ENCODE assay signal across 18 cellular contexts in the genomic region with DNA sequence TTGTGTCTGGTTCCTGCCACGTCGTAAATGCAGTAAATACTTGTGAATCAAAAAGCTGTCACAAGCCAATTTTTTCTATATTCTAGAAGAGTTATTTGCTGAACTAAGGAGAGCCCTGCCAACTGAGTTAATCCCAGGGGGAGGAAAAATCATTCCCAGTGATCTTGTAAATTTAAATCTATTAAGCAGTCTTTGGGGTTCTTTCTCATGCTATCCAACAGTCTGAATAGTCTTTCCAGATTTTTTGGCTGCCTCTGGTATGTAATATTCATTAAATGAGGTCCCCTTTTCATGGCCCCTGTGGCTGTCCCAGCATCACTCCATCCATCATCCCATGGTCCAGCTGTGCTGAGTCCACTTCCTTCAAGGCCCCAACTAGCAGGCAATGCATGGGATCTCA. TPM values are rescaled to one million over a fixed set of nuclear protein-coding genes. Genes with fewer than 3 reads are reported as not detected.
"Had no signal": no experiment of that assay in that cellular context is flagged by ENCODE, and none has a peak within 500 bp of the region (broad histone marks: within the 10 kb centered on the region; RNA-seq: fewer than 3 reads in every experiment).

No MANE protein-coding gene starts in this region.

- DNase-seq: activated B cell treated with CpG ODN at 0.5 μM for 24 hours; activated CD4-positive, alpha-beta memory T cell treated with anti-CD3 and anti-CD28 coated beads for 36 hours; activated CD4-positive, alpha-beta T cell treated with anti-CD3 and anti-CD28 coated beads for 4 hours; activated CD8-positive, alpha-beta memory T cell treated with anti-CD3 and anti-CD28 coated beads, Interleukin-2, amount 10 ng/mL, durations not matched to agents 7 days and 5 days; effector memory CD8-positive, alpha-beta T cell; left ventricle myocardium inferior; mammary epithelial cell; naive thymus-derived CD8-positive, alpha-beta T cell; stimulated activated CD8-positive, alpha-beta memory T cell treated with anti-CD3 and anti-CD28 coated beads, Interleukin-4, amount 100 ng/mL, for 48 hours; stimulated activated naive CD4-positive, alpha-beta T cell; T-cell; tibial artery had no signal

- H3K36me3 Mint-ChIP-seq: activated CD4-positive, alpha-beta memory T cell treated with anti-CD3 and anti-CD28 coated beads for 36 hours; activated CD8-positive, alpha-beta memory T cell treated with anti-CD3 and anti-CD28 coated beads, Interleukin-2, amount 10 ng/mL, durations not matched to agents 7 days and 5 days; activated naive CD8-positive, alpha-beta T cell; naive thymus-derived CD8-positive, alpha-beta T cell; T-cell had no signal

- H3K4me1 ChIP-seq: parathyroid adenoma had no signal

- H2AFZ ChIP-seq: parathyroid adenoma had no signal

- H3K27ac ChIP-seq: left ventricle myocardium inferior, neutrophil, parathyroid adenoma, tibial artery, vagina had no signal

- H3K9me3 Mint-ChIP-seq: activated B cell treated with CpG ODN at 0.5 μM for 24 hours; activated CD4-positive, alpha-beta memory T cell treated with anti-CD3 and anti-CD28 coated beads for 36 hours; effector memory CD8-positive, alpha-beta T cell; T-cell had no signal

- H3K27ac Mint-ChIP-seq: activated B cell treated with CpG ODN at 0.5 μM for 24 hours; activated CD4-positive, alpha-beta memory T cell treated with anti-CD3 and anti-CD28 coated beads for 36 hours; activated CD8-positive, alpha-beta memory T cell treated with anti-CD3 and anti-CD28 coated beads, Interleukin-2, amount 10 ng/mL, durations not matched to agents 7 days and 5 days; activated naive CD8-positive, alpha-beta T cell; effector memory CD8-positive, alpha-beta T cell; naive thymus-derived CD8-positive, alpha-beta T cell; T-cell had no signal

- H3K36me3 ChIP-seq: left ventricle myocardium inferior, neutrophil, tibial artery, vagina had no signal

- ATAC-seq: activated CD8-positive, alpha-beta memory T cell treated with anti-CD3 and anti-CD28 coated beads, Interleukin-2, amount 10 ng/mL, durations not matched to agents 7 days and 5 days; effector memory CD8-positive, alpha-beta T cell; naive thymus-derived CD8-positive, alpha-beta T cell; T-cell had no signal

- H3K9me3 ChIP-seq: left ventricle myocardium inferior, neutrophil, tibial artery, vagina had no signal

- H3K4me3 Mint-ChIP-seq: activated B cell treated with CpG ODN at 0.5 μM for 24 hours; activated CD4-positive, alpha-beta memory T cell treated with anti-CD3 and anti-CD28 coated beads for 36 hours; activated CD8-positive, alpha-beta memory T cell treated with anti-CD3 and anti-CD28 coated beads, Interleukin-2, amount 10 ng/mL, durations not matched to agents 7 days and 5 days; activated naive CD8-positive, alpha-beta T cell; effector memory CD8-positive, alpha-beta T cell; naive thymus-derived CD8-positive, alpha-beta T cell; T-cell had no signal

- H3K9ac ChIP-seq: parathyroid adenoma had no signal

- H3K4me1 Mint-ChIP-seq: activated B cell treated with CpG ODN at 0.5 μM for 24 hours; activated CD8-positive, alpha-beta memory T cell treated with anti-CD3 and anti-CD28 coated beads, Interleukin-2, amount 10 ng/mL, durations not matched to agents 7 days and 5 days; T-cell had no signal

- FAIRE-seq: frontal cortex, keratinocyte had no signal

- H3K4me3 ChIP-seq: left ventricle myocardium inferior, tibial artery, vagina had no signal

- H3K27me3 ChIP-seq: neutrophil, tibial artery, vagina had no signal

- H3K27me3 Mint-ChIP-seq: activated B cell treated with CpG ODN at 0.5 μM for 24 hours had no signal

- H3K79me2 ChIP-seq: parathyroid adenoma had no signal

RNA-seq across cellular contexts. Expression of gene VAT1L, which starts 46.7 kb away (rescaled TPM):
- total RNA-seq: activated B cell treated with CpG ODN at 0.5 μM for 24 hours; activated CD4-positive, alpha-beta memory T cell treated with anti-CD3 and anti-CD28 coated beads for 36 hours; activated CD8-positive, alpha-beta memory T cell treated with anti-CD3 and anti-CD28 coated beads, Interleukin-2, amount 10 ng/mL, durations not matched to agents 7 days and 5 days; mammary epithelial cell; naive thymus-derived CD8-positive, alpha-beta T cell had no signal
- polyA plus RNA-seq: keratinocyte; mammary epithelial cell; naive thymus-derived CD8-positive, alpha-beta T cell had no signal
